ENCODE assay signal across 22 cellular contexts in the genomic region with DNA sequence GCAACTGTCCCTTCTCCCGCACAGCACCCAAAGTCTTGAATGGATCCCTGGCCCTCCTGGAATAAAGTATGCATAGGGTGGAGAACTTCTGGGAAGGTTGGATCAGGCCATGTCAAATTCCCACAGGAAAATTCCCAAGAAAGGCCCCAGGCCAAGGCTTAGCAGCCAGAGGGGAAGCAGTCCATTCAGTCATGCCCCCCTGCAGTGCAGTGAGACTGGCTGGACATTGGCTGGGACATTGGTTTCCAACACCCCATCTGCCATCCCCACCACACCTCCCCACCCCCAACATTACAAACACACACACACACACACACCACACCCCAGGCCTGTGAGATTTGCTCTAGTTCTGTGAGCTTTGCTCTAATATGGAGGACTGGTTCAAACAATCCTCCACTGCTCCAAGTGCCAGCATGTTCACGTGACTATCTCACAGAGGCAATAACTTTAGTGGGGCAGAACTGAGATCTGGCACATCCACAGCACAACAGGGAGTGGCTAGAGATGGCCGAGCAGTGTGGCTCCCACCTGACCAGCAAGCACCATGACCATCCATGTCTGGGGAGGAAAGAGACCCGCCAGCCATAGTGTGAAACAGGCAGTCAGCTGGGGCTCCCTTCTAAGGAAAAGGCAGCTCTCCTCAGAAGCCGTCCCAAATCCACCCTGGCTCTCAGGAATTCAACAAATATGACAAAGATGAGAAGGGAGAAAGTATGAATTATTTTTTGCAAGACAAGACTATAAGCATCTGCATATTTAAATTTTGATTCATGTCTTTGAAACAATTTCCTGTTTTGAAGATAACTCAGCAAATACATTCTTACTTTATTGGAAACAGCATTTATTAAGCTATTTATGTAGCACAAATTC. TPM values are rescaled to one million over a fixed set of nuclear protein-coding genes. Genes with fewer than 3 reads are reported as not detected.
DNase-seq lines count a peak whose midpoint lies in the region; ATAC-seq and TF ChIP-seq lines count a peak whose summit lies in the region.
"Had no signal": no experiment of that assay in that cellular context is flagged by ENCODE, and none has a peak within 500 bp of the region (broad histone marks: within the 10 kb centered on the region; RNA-seq: fewer than 3 reads in every experiment).

No MANE protein-coding gene starts in this region.

- H3K9me1 ChIP-seq in IMR-90 (ENCODE audit: insufficient read depth, low read length) = peaks cover 35% of the 10 kb centered on the region

- H3K4me3 ChIP-seq in IMR-90 (ENCODE audit: insufficient read depth, low read depth, low read length) (no peak overlapping the region), parathyroid adenoma (ENCODE audit: low read depth, low read length) (no peak overlapping the region)
- H3K4me3 ChIP-seq: GM23338, suprapubic skin had no signal

- WGBS in IMR-90 (ENCODE audit: extremely low coverage in 2 of 2, insufficient read length in 1 of 2), 2 experiments = 40% methylated on average over 1 of the region's 5 CpGs; no CpG with 5 or more reads in 1 of the 2 experiments

- H3K27me3 ChIP-seq in IMR-90 (ENCODE audit: control insufficient read depth, insufficient read depth, low read length) = 0 out of 2 replicates have a peak, but pooled peaks cover 3% of the 10 kb centered on the region
- no peaks in the 10 kb centered on the region for H3K27me3 ChIP-seq in parathyroid adenoma (ENCODE audit: control insufficient read depth, insufficient read depth, low read length)
- H3K27me3 ChIP-seq: suprapubic skin had no signal

- no peak overlapping the region for H3K9ac ChIP-seq in IMR-90 (ENCODE audit: low read depth, low read length)
- no peak overlapping the region for H3K9ac ChIP-seq in parathyroid adenoma

- no peak for ATAC-seq in IMR-90 (ENCODE audit: low read depth)
- no peak for ATAC-seq in GM18517 (IDR thresholded peaks at IDR 0.05; ENCODE audit: unreplicated experiment)
- no peak for ATAC-seq in HG02884 (IDR thresholded peaks at IDR 0.05; ENCODE audit: unreplicated experiment)
- ATAC-seq: CD8-positive, alpha-beta T cell; GM23338 had no signal

- H3K18ac ChIP-seq in IMR-90 (ENCODE audit: low read depth, low read length) = peak overlapping the region; percentile 80

- H3K36me3 ChIP-seq in IMR-90 (ENCODE audit: control insufficient read depth, insufficient read depth, low read length) (no peaks in the 10 kb centered on the region), parathyroid adenoma (ENCODE audit: control insufficient read depth, insufficient read depth, low read length) (no peaks in the 10 kb centered on the region)
- H3K36me3 ChIP-seq: suprapubic skin had no signal

- H3K27ac ChIP-seq in IMR-90 (ENCODE audit: insufficient read depth, low read length) = peak overlapping the region; percentile 82
- no peak overlapping the region for H3K27ac ChIP-seq in parathyroid adenoma
- H3K27ac ChIP-seq: HL-60 had no signal

- no peaks in the 10 kb centered on the region for H3K79me2 ChIP-seq in parathyroid adenoma

- H2AK5ac ChIP-seq in IMR-90 (ENCODE audit: low read depth, low read length) = peak overlapping the region; percentile 100

- peak overlapping the region; percentile 98 for H2BK20ac ChIP-seq in IMR-90 (ENCODE audit: low read depth, low read length)

- H3K9me3 ChIP-seq in IMR-90 (ENCODE audit: control insufficient read depth, insufficient read depth, low read length) (no peaks in the 10 kb centered on the region), parathyroid adenoma (ENCODE audit: control insufficient read depth, low read length) (no peaks in the 10 kb centered on the region)
- H3K9me3 ChIP-seq: suprapubic skin had no signal

- peak overlapping the region; percentile 93 for H2BK5ac ChIP-seq in IMR-90 (ENCODE audit: low read depth, low read length, poor library complexity, severe bottlenecking)

- peak overlapping the region; percentile 82 to 89 for H4K8ac ChIP-seq in IMR-90 (ENCODE audit: low read depth in 2 of 2, low read length in 2 of 2)

- no peak for TF ChIP-seq RAD21 in IMR-90 (IDR thresholded peaks at IDR 0.05; ENCODE audit: low read length)

- 0 out of 2 replicates have a peak overlapping the region, but pooled peaks have one; percentile 26 for H3K56ac ChIP-seq in IMR-90 (ENCODE audit: extremely low read depth, insufficient read depth, low read length)

- CTCF ChIA-PET in IMR-90 (lab: Yijun Ruan, JAX) = interaction anchor here (1.4 kb wide), 1 partner anchor 94 kb away, joined by 3 read pairs; no protein-coding TSS in a partner anchor

- H2AK9ac ChIP-seq in IMR-90 (replicated peaks; ENCODE audit: low read depth, low read length, poor library complexity) = peak overlapping the region; percentile 67

- H3K14ac ChIP-seq in IMR-90 (replicated peaks; ENCODE audit: low read depth, low read length) = peak overlapping the region; percentile 94

- H4K91ac ChIP-seq in IMR-90 (ENCODE audit: insufficient read depth, low read depth, low read length) = peak overlapping the region; percentile 94

- no TSS peak for BruUV-seq in IMR-90 (replicated peaks; lab: Mats Ljungman, UMichigan)

- H4K20me1 ChIP-seq in IMR-90 (ENCODE audit: insufficient read depth, low read length) = peaks cover 13% of the 10 kb centered on the region; the same call in 1 of the 2 replicates

- dilution Hi-C loops in IMR-90 (cut with HindIII; ENCODE audit: low sequenced_read_pairs, unreplicated experiment) = no loop called here

- peak overlapping the region; percentile 99 for H2BK120ac ChIP-seq in IMR-90 (ENCODE audit: low read depth, low read length)

- POLR2A ChIA-PET in IMR-90 (lab: Charles Lee; ENCODE audit: unreplicated experiment) = no interaction called here

- peak; percentile 22 for DNase-seq in AG20443 (ENCODE audit: low spot score)
- no peak for DNase-seq in IMR-90
- peak; percentile 32 for DNase-seq in ecto neural progenitor cell (ENCODE audit: low spot score)
- DNase-seq in activated effector memory CD4-positive, alpha-beta T cell treated with anti-CD3 and anti-CD28 coated beads, Interleukin-2, amount 50 U/mL, for 16 hours = no peak
- no peak for DNase-seq in DMS79 treated with DMSO at 0.1 percent for 48 hours (lab: John Stamatoyannopoulos, UW)
- DNase-seq: activated gamma-delta T cell; cortex of kidney; DMS153; MM.1S; naive B cell; NCI-H1436; NCI-H524 treated with DMSO at 0.1 percent for 48 hours; stimulated activated CD4-positive, alpha-beta T cell treated with anti-CD3 and anti-CD28 coated beads, Interleukin-2, amount 100 ng/mL, for 24 hours had no signal

- peak overlapping the region; percentile 69 for H4K5ac ChIP-seq in IMR-90 (ENCODE audit: low read depth, low read length)

- H2BK15ac ChIP-seq in IMR-90 (ENCODE audit: low read depth, low read length) = peak overlapping the region; percentile 97; the same call in 2 of the 3 replicates

- in situ Hi-C loops in IMR-90 (cut with MboI; ENCODE audit: low sequenced_read_pairs) = no loop called here

- 0 out of 2 replicates have a peak overlapping the region, but pooled peaks have one; percentile 4 for H3K4me2 ChIP-seq in IMR-90 (ENCODE audit: low read depth, low read length)
- no peak overlapping the region for H3K4me2 ChIP-seq in parathyroid adenoma (ENCODE audit: low read length)
- H3K4me2 ChIP-seq: GM23338 had no signal

- peak overlapping the region; percentile 95 for H3K23ac ChIP-seq in IMR-90 (ENCODE audit: low read depth, low read length)

- H3K4me1 ChIP-seq in IMR-90 (ENCODE audit: control insufficient read depth, insufficient read depth, low read length) = peaks cover 51% of the 10 kb centered on the region
- no peaks in the 10 kb centered on the region for H3K4me1 ChIP-seq in parathyroid adenoma

- TF ChIP-seq CTCF in IMR-90 (conservative IDR thresholded peaks at IDR 0.05; ENCODE audit: low read depth, low read length) = no peak
- no peak for TF ChIP-seq CTCF in parathyroid adenoma (IDR thresholded peaks at IDR 0.05)

- H3K79me1 ChIP-seq in IMR-90 (ENCODE audit: low read depth in 1 of 2, low read length in 2 of 2) = no peaks in the 10 kb centered on the region

- intact Hi-C loops in IMR-90 (cut with micrococcal nuclease) = no loop called here

- H3K4ac ChIP-seq in IMR-90 (ENCODE audit: low read depth, low read length) = peak overlapping the region; percentile 99

- no peak for TF ChIP-seq POLR2A in IMR-90 (IDR thresholded peaks at IDR 0.05; ENCODE audit: low read depth, low read length)

- H2AFZ ChIP-seq in IMR-90 (replicated peaks; ENCODE audit: low read length, poor library complexity) = peak overlapping the region; percentile 83
- H2AFZ ChIP-seq in parathyroid adenoma = peak overlapping the region; percentile 50
- H2AFZ ChIP-seq: GM23338 had no signal

TF ChIP-seq in IMR-90, 13 proteins besides CTCF, POLR2A, EP300 and RAD21:
- TF ChIP-seq, protein P1, sequence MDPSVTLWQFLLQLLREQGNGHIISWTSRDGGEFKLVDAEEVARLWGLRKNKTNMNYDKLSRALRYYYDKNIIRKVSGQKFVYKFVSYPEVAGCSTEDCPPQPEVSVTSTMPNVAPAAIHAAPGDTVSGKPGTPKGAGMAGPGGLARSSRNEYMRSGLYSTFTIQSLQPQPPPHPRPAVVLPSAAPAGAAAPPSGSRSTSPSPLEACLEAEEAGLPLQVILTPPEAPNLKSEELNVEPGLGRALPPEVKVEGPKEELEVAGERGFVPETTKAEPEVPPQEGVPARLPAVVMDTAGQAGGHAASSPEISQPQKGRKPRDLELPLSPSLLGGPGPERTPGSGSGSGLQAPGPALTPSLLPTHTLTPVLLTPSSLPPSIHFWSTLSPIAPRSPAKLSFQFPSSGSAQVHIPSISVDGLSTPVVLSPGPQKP (IDR thresholded peaks at IDR 0.05; ENCODE audit: borderline replicate concordance, low read depth, low read length) = no peak

RNA-seq across cellular contexts. Expression of a gene that starts 6.7 kb away (rescaled TPM):
- total RNA-seq in IMR-90 (2012; rRNA removed) = not detected in 2 replicates
- not detected in 2 replicates for polyA plus RNA-seq in IMR-90 (2012; rRNA removed)
- polyA plus RNA-seq in IMR-90 (2012; cell fraction: cytosol; rRNA removed) = not detected in 2 replicates
- polyA plus RNA-seq in IMR-90 (2012; cell fraction: nucleus; rRNA removed; ENCODE audit: low replicate concordance) = not detected in 2 replicates
- total RNA-seq: bronchial epithelial cell; CD8-positive, alpha-beta T cell; GM23338; posterior vena cava; suprapubic skin had no signal
- polyA plus RNA-seq: GM23338 had no signal

RNA-seq across cellular contexts. Expression of a gene that starts 25.2 kb away (rescaled TPM):
- total RNA-seq in IMR-90 (2012; rRNA removed) = 2.5 and 2.9 TPM in 2 replicates
- polyA plus RNA-seq in IMR-90 (2012; rRNA removed) = 2.1 and 2.4 TPM in 2 replicates
- polyA plus RNA-seq in IMR-90 (2012; cell fraction: cytosol; rRNA removed) = 1.2 and 1.3 TPM in 2 replicates
- 0.76 and 2.5 TPM in 2 replicates for polyA plus RNA-seq in IMR-90 (2012; cell fraction: nucleus; rRNA removed; ENCODE audit: low replicate concordance)
- total RNA-seq: CD8-positive, alpha-beta T cell had no signal

RNA-seq across cellular contexts. Expression of a gene that starts 47.6 kb away (rescaled TPM):
- total RNA-seq in IMR-90 (2012; rRNA removed) = not detected in 2 replicates
- not detected in 2 replicates for polyA plus RNA-seq in IMR-90 (2012; rRNA removed)
- not detected in 2 replicates for polyA plus RNA-seq in IMR-90 (2012; cell fraction: cytosol; rRNA removed)
- polyA plus RNA-seq in IMR-90 (2012; cell fraction: nucleus; rRNA removed; ENCODE audit: low replicate concordance) = 0.21 TPM in 1 of 2 replicates, not detected in the other
- total RNA-seq: bronchial epithelial cell, GM23338 had no signal
- polyA plus RNA-seq: GM23338 had no signal

Comparison
In these comparisons a context has a peak if more than half of its experiments do, and no peak if none do; other contexts are left out.
1. DNase-seq: peak in AG20443 (single experiment) and ecto neural progenitor cell (single experiment); none in IMR-90 (single experiment), activated effector memory CD4-positive, alpha-beta T cell treated with anti-CD3 and anti-CD28 coated beads, Interleukin-2, amount 50 U/mL, for 16 hours (single experiment) and DMS79 treated with DMSO at 0.1 percent for 48 hours (single experiment).